In the genomic region with DNA sequence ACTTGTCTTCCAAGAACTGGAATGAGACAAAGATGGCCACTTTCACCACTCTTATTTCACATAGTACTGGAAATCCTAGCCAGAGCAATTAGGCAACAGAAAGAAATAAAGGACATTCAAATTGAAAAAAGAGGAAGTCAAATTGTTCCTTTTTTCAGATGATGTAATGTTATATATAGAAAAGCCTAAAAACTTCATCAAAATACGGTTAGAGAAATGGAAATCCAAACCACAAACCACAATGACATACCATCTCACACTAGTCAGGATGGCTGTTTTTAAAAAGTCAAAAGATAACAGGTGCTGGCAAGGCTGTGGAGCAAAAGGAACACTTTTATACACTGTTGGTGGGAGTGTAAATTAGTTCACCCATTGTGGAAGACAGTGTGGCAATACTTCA, we compare ENCODE assay signal across 10 cellular contexts.
DNase-seq lines count a peak whose midpoint lies in the region; ATAC-seq and TF ChIP-seq lines count a peak whose summit lies in the region.
"Had no signal": no experiment of that assay in that cellular context is flagged by ENCODE, and none has a peak within 500 bp of the region (broad histone marks: within the 10 kb centered on the region; RNA-seq: fewer than 3 reads in every experiment).

No MANE protein-coding gene starts in this region.

- peaks cover 4% of the 10 kb centered on the region for H3K4me1 Mint-ChIP-seq in activated naive CD8-positive, alpha-beta T cell treated with anti-CD3 and anti-CD28 coated beads for 36 hours

- H3K27me3 ChIP-seq in fibroblast of lung (ENCODE audit: control insufficient read depth, insufficient read depth, low read length) (no peaks in the 10 kb centered on the region), MG63 (no peaks in the 10 kb centered on the region)

- H3K36me3 ChIP-seq in fibroblast of lung (ENCODE audit: control insufficient read depth, insufficient read depth, low read length) (no peaks in the 10 kb centered on the region), MG63 (no peaks in the 10 kb centered on the region)

- H3K4me3 Mint-ChIP-seq in activated naive CD8-positive, alpha-beta T cell treated with anti-CD3 and anti-CD28 coated beads for 36 hours: no peak overlapping the region

- no peaks in the 10 kb centered on the region for H3K4me1 ChIP-seq in fibroblast of lung (ENCODE audit: control insufficient read depth, extremely low read depth, insufficient read depth, low read length)

- H3K36me3 Mint-ChIP-seq in activated naive CD8-positive, alpha-beta T cell treated with anti-CD3 and anti-CD28 coated beads for 36 hours: no peaks in the 10 kb centered on the region

- H3K4me3 ChIP-seq in fibroblast of lung (replicated peaks in 1 of 4; ENCODE audit: control extremely low read depth in 1 of 4, insufficient read depth in 1 of 4, low read depth in 3 of 4, low read length in 4 of 4) (no peak overlapping the region), MG63 (no peak overlapping the region)

- no peak overlapping the region for H3K9ac ChIP-seq in fibroblast of lung (ENCODE audit: insufficient read depth, low read length)

- no peak overlapping the region for H2AFZ ChIP-seq in fibroblast of lung (ENCODE audit: low read length)

- DNase-seq in Kasumi-1 (lab: John Stamatoyannopoulos, UW) (peak; percentile 95 to 98), fibroblast of lung (ENCODE audit: low read depth in 2 of 2) (peak; percentile 70 to 79), MG63 (no peak), NCI-H446 treated with DMSO at 0.1 percent for 48 hours (lab: John Stamatoyannopoulos, UW) (no peak)
- no peak for DNase-seq in stimulated activated CD4-positive, alpha-beta T cell treated with anti-CD3 and anti-CD28 coated beads, Interleukin-4, amount 100 ng/mL, for 24 hours
- DNase-seq in activated naive CD8-positive, alpha-beta T cell treated with anti-CD3 and anti-CD28 coated beads for 36 hours: no peak
- DNase-seq: activated T-cell treated with anti-CD3 and anti-CD28 coated beads, Interleukin-2, amount 50 U/mL, for 1 hour; small intestine had no signal

- no peaks in the 10 kb centered on the region for H3K9me3 ChIP-seq in fibroblast of lung (ENCODE audit: control insufficient read depth, insufficient read depth, low read depth, low read length)
- no peaks in the 10 kb centered on the region for H3K9me3 ChIP-seq in MG63

- H3K79me2 ChIP-seq in fibroblast of lung (ENCODE audit: control insufficient read depth, insufficient read depth, low read length): no peaks in the 10 kb centered on the region

- H3K27ac Mint-ChIP-seq in activated naive CD8-positive, alpha-beta T cell treated with anti-CD3 and anti-CD28 coated beads for 36 hours: no peak overlapping the region

- H4K20me1 ChIP-seq in fibroblast of lung (ENCODE audit: control insufficient read depth, extremely low read depth, insufficient read depth, low read length): no peaks in the 10 kb centered on the region

- no peak for TF ChIP-seq CTCF in fibroblast of lung (conservative IDR thresholded peaks at IDR 0.05 in 1 of 2, IDR thresholded peaks at IDR 0.05 in 1 of 2; ENCODE audit: low read depth in 1 of 2, low read length in 2 of 2)

- no peaks in the 10 kb centered on the region for H3K9me3 Mint-ChIP-seq in activated naive CD8-positive, alpha-beta T cell treated with anti-CD3 and anti-CD28 coated beads for 36 hours

- H3K27me3 Mint-ChIP-seq in activated naive CD8-positive, alpha-beta T cell treated with anti-CD3 and anti-CD28 coated beads for 36 hours: peaks cover 8% of the 10 kb centered on the region

- no peak overlapping the region for H3K27ac ChIP-seq in fibroblast of lung (ENCODE audit: insufficient read depth, low read length)

- TF ChIP-seq POLR2A in GM18505 (IDR thresholded peaks at IDR 0.05; ENCODE audit: borderline replicate concordance, extremely low read depth, insufficient read depth, insufficient read length): no peak

- peak; percentile 74 for ATAC-seq in GM18505 (IDR thresholded peaks at IDR 0.05; ENCODE audit: unreplicated experiment)
- peak; percentile 64 for ATAC-seq in HG02571 (IDR thresholded peaks at IDR 0.05; ENCODE audit: unreplicated experiment)

- no peak overlapping the region for H3K4me2 ChIP-seq in fibroblast of lung (ENCODE audit: extremely low read depth, insufficient read depth, low read length)

Comparison
In these comparisons a context has a peak if more than half of its experiments do, and no peak if none do; other contexts are left out.
1. DNase-seq: peak in Kasumi-1 (2 of 2) and fibroblast of lung (2 of 2); none in MG63 (single experiment), NCI-H446 treated with DMSO at 0.1 percent for 48 hours (single experiment), stimulated activated CD4-positive, alpha-beta T cell treated with anti-CD3 and anti-CD28 coated beads, Interleukin-4, amount 100 ng/mL, for 24 hours (single experiment) and activated naive CD8-positive, alpha-beta T cell treated with anti-CD3 and anti-CD28 coated beads for 36 hours (single experiment).